ENCODE assay signal across 7 cellular contexts in the genomic region with DNA sequence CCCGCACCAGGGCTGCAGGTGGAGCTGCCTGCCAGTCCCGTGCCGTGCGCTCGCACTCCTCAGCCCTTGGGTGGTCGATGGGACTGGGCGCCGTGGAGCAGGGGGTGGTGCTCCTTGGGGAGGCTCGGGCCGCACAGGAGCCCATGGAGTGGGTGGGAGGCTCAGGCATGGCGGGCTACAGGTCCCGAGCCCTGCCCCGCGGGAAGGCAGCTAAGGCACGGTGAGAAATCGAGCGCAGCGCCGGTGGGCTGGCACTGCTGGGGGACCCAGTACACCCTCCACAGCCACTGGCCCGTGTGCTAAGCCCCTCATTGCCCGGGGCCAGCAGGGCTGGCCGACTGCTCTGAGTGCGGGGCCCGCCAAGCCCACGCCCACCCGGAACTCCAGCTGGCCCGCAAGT. TPM values are rescaled to one million over a fixed set of nuclear protein-coding genes. Genes with fewer than 3 reads are reported as not detected.
"Had no signal": no experiment of that assay in that cellular context is flagged by ENCODE, and none has a peak within 500 bp of the region (broad histone marks: within the 10 kb centered on the region; RNA-seq: fewer than 3 reads in every experiment).

No MANE protein-coding gene starts in this region.

RNA-seq across cellular contexts. Expression of gene DCC, which starts 26.9 kb away (rescaled TPM):
- total RNA-seq: OCI-LY7, PC-3, PC-9, Right ventricle myocardium inferior, Right ventricle myocardium superior, RPMI7951, SJSA1 had no signal
